Comparison of ENCODE assay signal across 21 cellular contexts in the genomic region with DNA sequence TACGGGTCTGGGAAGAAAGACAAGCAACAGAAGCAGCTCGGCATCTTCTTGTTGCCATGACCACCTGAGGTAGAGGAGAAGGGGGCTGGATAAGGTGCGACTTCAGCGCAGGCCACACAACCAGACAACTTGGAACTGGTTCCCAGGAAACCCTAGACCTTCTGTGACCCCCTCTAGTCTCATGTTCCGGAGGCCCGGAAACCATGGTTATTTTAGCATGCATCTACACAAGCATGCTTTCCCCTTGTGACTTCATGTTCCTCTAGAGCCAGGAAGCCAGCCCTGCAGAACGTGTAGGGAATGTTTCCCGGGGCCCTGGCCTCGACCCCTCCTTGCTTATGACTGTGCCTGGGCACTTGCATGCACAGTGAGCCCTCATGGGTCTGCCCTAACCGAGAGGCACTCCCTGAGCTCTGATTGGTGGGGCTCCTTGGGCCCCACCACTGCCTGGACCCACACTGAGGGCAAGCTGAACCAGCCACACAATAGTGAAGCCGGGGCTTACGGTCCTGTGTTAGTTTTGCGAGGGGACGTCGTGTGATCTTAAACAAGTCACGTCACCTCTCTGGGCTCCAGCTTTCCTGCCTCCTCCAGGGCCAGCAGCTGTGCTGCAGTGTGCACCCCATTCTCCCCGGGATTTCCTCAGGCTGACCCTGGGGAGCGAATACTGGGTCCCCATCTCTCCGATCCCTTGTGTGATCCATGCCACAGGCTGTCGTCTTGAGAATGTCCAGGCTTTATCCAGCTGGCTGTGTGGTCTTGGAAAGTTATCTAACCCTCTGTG. TPM values are rescaled to one million over a fixed set of nuclear protein-coding genes. Genes with fewer than 3 reads are reported as not detected.
DNase-seq lines count a peak whose midpoint lies in the region; ATAC-seq and TF ChIP-seq lines count a peak whose summit lies in the region.
"Had no signal": no experiment of that assay in that cellular context is flagged by ENCODE, and none has a peak within 500 bp of the region (broad histone marks: within the 10 kb centered on the region; RNA-seq: fewer than 3 reads in every experiment).

No MANE protein-coding gene starts in this region.

- H2BK15ac ChIP-seq in neuronal stem cell (ENCODE audit: low read length): no peak overlapping the region

- H3K4ac ChIP-seq in neuronal stem cell (ENCODE audit: low read length): no peak overlapping the region

- DNase-seq in heart right ventricle: no peak
- no peak for DNase-seq in left ventricle myocardium superior
- peak; percentile 19 for DNase-seq in H7
- peak; percentile 90 for DNase-seq in esophagus muscularis mucosa (ENCODE audit: extremely low spot score)
- DNase-seq in neuronal stem cell (ENCODE audit: low spot score): no peak
- no peak for DNase-seq in naive thymus-derived CD4-positive, alpha-beta T cell
- no peak for DNase-seq in activated CD4-positive, alpha-beta T cell treated with anti-CD3 and anti-CD28 coated beads, Interleukin-2, amount 50 U/mL, for 48 hours
- DNase-seq: 8988T; Calu3; CD8-positive, alpha-beta T cell; DMS79 treated with DMSO at 0.1 percent for 48 hours; GF-D8; GM23248; HCEC 1CT had no signal

- peaks cover 0 to 47% (median 6%) of the 10 kb centered on the region in 7 donors for H3K27me3 ChIP-seq in heart right ventricle
- H3K27me3 ChIP-seq in H7 (ENCODE audit: control insufficient read depth, insufficient read depth, low read length): no peaks in the 10 kb centered on the region
- peaks cover 0 to 38% (median 0%) of the 10 kb centered on the region in 4 donors for H3K27me3 ChIP-seq in esophagus muscularis mucosa
- H3K27me3 ChIP-seq in neuronal stem cell (ENCODE audit: control insufficient read depth in 3 of 3, insufficient read depth in 3 of 3, low read depth in 1 of 3, low read length in 3 of 3): no peaks in the 10 kb centered on the region
- H3K27me3 ChIP-seq in naive thymus-derived CD4-positive, alpha-beta T cell (ENCODE audit: control insufficient read depth in 2 of 2, insufficient read depth in 2 of 2, low read length in 2 of 2): no peaks in the 10 kb centered on the region
- H3K27me3 ChIP-seq: BLaER1 treated with 17β-estradiol and CSF1 and Interleukin-3, amounts not matched to agents 10 nM and 100 nM had no signal

- intact Hi-C loops in heart right ventricle (cut with DNase I) (loop anchor here in 1 of 10 donors (10.0 kb wide), 1 partner anchor 315 kb away; no protein-coding TSS in a partner anchor), left ventricle myocardium superior (cut with micrococcal nuclease) (no loop called here), esophagus muscularis mucosa (cut with DNase I) (no loop called here)
- intact Hi-C loops in naive thymus-derived CD4-positive, alpha-beta T cell (cut with micrococcal nuclease): no loop called here

- TF ChIP-seq CTCF in heart right ventricle (IDR thresholded peaks at IDR 0.05) (no peak), esophagus muscularis mucosa (IDR thresholded peaks at IDR 0.05) (no peak)

- peaks cover 0 to 4% (median 0%) of the 10 kb centered on the region in 7 donors for H3K4me1 Mint-ChIP-seq in naive thymus-derived CD4-positive, alpha-beta T cell

- H3K4me1 ChIP-seq in heart right ventricle (peaks cover 0 to 5% (median 0%) of the 10 kb centered on the region in 9 donors), esophagus muscularis mucosa (no peaks in the 10 kb centered on the region), neuronal stem cell (ENCODE audit: control insufficient read depth in 2 of 2, insufficient read depth in 1 of 2, low read depth in 1 of 2, low read length in 2 of 2) (peaks cover 0 to 2% of the 10 kb centered on the region in 2 donors)
- no peaks in the 10 kb centered on the region for H3K4me1 ChIP-seq in naive thymus-derived CD4-positive, alpha-beta T cell (ENCODE audit: control insufficient read depth in 2 of 2, insufficient read depth in 2 of 2, low read length in 2 of 2)

- no peak overlapping the region for H2BK12ac ChIP-seq in neuronal stem cell (ENCODE audit: low read length)

- H3K27me3 Mint-ChIP-seq in naive thymus-derived CD4-positive, alpha-beta T cell: peaks cover 0 to 50% (median 0%) of the 10 kb centered on the region in 5 donors

- H3K14ac ChIP-seq in neuronal stem cell (ENCODE audit: low read length): no peak overlapping the region

- H2AK5ac ChIP-seq in neuronal stem cell (ENCODE audit: low read depth, low read length): no peak overlapping the region

- H4K91ac ChIP-seq in neuronal stem cell (ENCODE audit: low read depth, low read length, poor library complexity): no peak overlapping the region

- POLR2A ChIA-PET in naive thymus-derived CD4-positive, alpha-beta T cell (lab: Charles Lee): interaction anchor here (1.0 kb wide), 1 partner anchor 23 kb away, joined by 3 read pairs; no protein-coding TSS in a partner anchor

- no peak overlapping the region for H2BK120ac ChIP-seq in neuronal stem cell (ENCODE audit: low read depth, low read length)

- H3K4me3 Mint-ChIP-seq in naive thymus-derived CD4-positive, alpha-beta T cell: no peak overlapping the region
- H3K4me3 Mint-ChIP-seq: B cell; CD8-positive, alpha-beta T cell had no signal

- no peak overlapping the region for H3K23ac ChIP-seq in neuronal stem cell (ENCODE audit: low read depth, low read length, poor library complexity)

- no peak overlapping the region for H4K8ac ChIP-seq in neuronal stem cell (ENCODE audit: low read depth, low read length)

- H2AFZ ChIP-seq in neuronal stem cell (ENCODE audit: low read length): no peak overlapping the region
- H2AFZ ChIP-seq: GM23248 had no signal

- H3K36me3 ChIP-seq in heart right ventricle (no peaks in the 10 kb centered on the region), H7 (replicated peaks; ENCODE audit: control insufficient read depth, insufficient read depth, low read length) (no peaks in the 10 kb centered on the region), esophagus muscularis mucosa (no peaks in the 10 kb centered on the region), neuronal stem cell (replicated peaks in 1 of 2; ENCODE audit: control insufficient read depth in 2 of 2, insufficient read depth in 2 of 2, low read length in 2 of 2) (no peaks in the 10 kb centered on the region)
- H3K36me3 ChIP-seq in naive thymus-derived CD4-positive, alpha-beta T cell (ENCODE audit: control insufficient read depth in 2 of 3, insufficient read depth in 3 of 3, low read length in 3 of 3): no peaks in the 10 kb centered on the region
- H3K36me3 ChIP-seq: BLaER1 treated with 17β-estradiol and CSF1 and Interleukin-3, amounts not matched to agents 10 nM and 100 nM had no signal

- H3K4me3 ChIP-seq in heart right ventricle: no peak overlapping the region
- H3K4me3 ChIP-seq in H7 (ENCODE audit: insufficient read depth, low read depth, low read length): no peak overlapping the region
- H3K4me3 ChIP-seq in esophagus muscularis mucosa: no peak overlapping the region
- H3K4me3 ChIP-seq in neuronal stem cell (ENCODE audit: low read length in 2 of 2): no peak overlapping the region
- no peak overlapping the region for H3K4me3 ChIP-seq in naive thymus-derived CD4-positive, alpha-beta T cell (ENCODE audit: low read length)
- H3K4me3 ChIP-seq: BLaER1 treated with 17β-estradiol and CSF1 and Interleukin-3, amounts not matched to agents 10 nM and 100 nM; GM23248 had no signal

- TF ChIP-seq POLR2A in esophagus muscularis mucosa (IDR thresholded peaks at IDR 0.05; ENCODE audit: low read depth): no peak

- no peaks in the 10 kb centered on the region for H3K79me1 ChIP-seq in neuronal stem cell (ENCODE audit: low read depth, low read length)

- H3K9me3 ChIP-seq in heart right ventricle: no peaks in the 10 kb centered on the region
- no peaks in the 10 kb centered on the region for H3K9me3 ChIP-seq in esophagus muscularis mucosa
- H3K9me3 ChIP-seq in neuronal stem cell (replicated peaks in 1 of 2; ENCODE audit: control insufficient read depth in 2 of 2, insufficient read depth in 1 of 2, low read depth in 1 of 2, low read length in 2 of 2): no peaks in the 10 kb centered on the region
- no peaks in the 10 kb centered on the region for H3K9me3 ChIP-seq in naive thymus-derived CD4-positive, alpha-beta T cell (ENCODE audit: control insufficient read depth in 2 of 3, low read length in 3 of 3)
- H3K9me3 ChIP-seq: BLaER1 treated with 17β-estradiol and CSF1 and Interleukin-3, amounts not matched to agents 10 nM and 100 nM had no signal

- H2BK5ac ChIP-seq in neuronal stem cell (ENCODE audit: low read length): no peak overlapping the region

- no peak for TF ChIP-seq EP300 in esophagus muscularis mucosa (IDR thresholded peaks at IDR 0.05)

- H3K9ac ChIP-seq in neuronal stem cell (ENCODE audit: low read depth, low read length, poor library complexity): no peak overlapping the region
- H3K9ac ChIP-seq: BLaER1 treated with 17β-estradiol and CSF1 and Interleukin-3, amounts not matched to agents 10 nM and 100 nM; GM23248 had no signal

- no peaks in the 10 kb centered on the region for H3K9me3 Mint-ChIP-seq in naive thymus-derived CD4-positive, alpha-beta T cell
- H3K9me3 Mint-ChIP-seq: CD8-positive, alpha-beta T cell had no signal

- H3K27ac ChIP-seq in heart right ventricle: peak overlapping the region in 1 of 10 donors; percentile 22
- no peak overlapping the region for H3K27ac ChIP-seq in esophagus muscularis mucosa (replicated peaks in 1 of 4)
- no peak overlapping the region for H3K27ac ChIP-seq in neuronal stem cell (replicated peaks; ENCODE audit: low read length)
- no peak overlapping the region for H3K27ac ChIP-seq in naive thymus-derived CD4-positive, alpha-beta T cell (ENCODE audit: low read depth, low read length)
- H3K27ac ChIP-seq: BLaER1 treated with 17β-estradiol and CSF1 and Interleukin-3, amounts not matched to agents 10 nM and 100 nM; GM23248 had no signal

- ATAC-seq in heart right ventricle: peak in 5 of 8 donors; percentile 24 to 70 (median 47)
- ATAC-seq in left ventricle myocardium superior: no peak
- ATAC-seq in GM21576 (IDR thresholded peaks at IDR 0.05; ENCODE audit: unreplicated experiment): no peak
- ATAC-seq in naive thymus-derived CD4-positive, alpha-beta T cell: no peak
- ATAC-seq: CD8-positive, alpha-beta T cell had no signal

- no peaks in the 10 kb centered on the region for H3K36me3 Mint-ChIP-seq in naive thymus-derived CD4-positive, alpha-beta T cell
- H3K36me3 Mint-ChIP-seq: CD8-positive, alpha-beta T cell had no signal

- peak overlapping the region; percentile 35 for H3K18ac ChIP-seq in neuronal stem cell (ENCODE audit: low read length)

- CTCF ChIA-PET in naive thymus-derived CD4-positive, alpha-beta T cell (lab: Charles Lee): no interaction called here

- no peak overlapping the region for H3K4me2 ChIP-seq in neuronal stem cell (ENCODE audit: insufficient read depth, low read length, poor library complexity, severe bottlenecking)
- H3K4me2 ChIP-seq: BLaER1 treated with 17β-estradiol and CSF1 and Interleukin-3, amounts not matched to agents 10 nM and 100 nM had no signal

- 78 to 81% methylated on average over 20 of the region's 20 CpGs for WGBS in heart right ventricle, 2 donors
- 88% methylated on average over 14 of the region's 20 CpGs for WGBS in esophagus muscularis mucosa
- no CpG with 5 or more reads among the region's 20 CpGs for WGBS in neuronal stem cell (ENCODE audit: extremely low coverage in 2 of 2, insufficient read length in 2 of 2, insufficient replicate concordance in 1 of 2), 2 donors

- peak overlapping the region in 1 of 9 donors; percentile 45 for H3K27ac Mint-ChIP-seq in naive thymus-derived CD4-positive, alpha-beta T cell
- H3K27ac Mint-ChIP-seq: B cell; CD8-positive, alpha-beta T cell had no signal

RNA-seq across cellular contexts. Expression of gene MX2, which starts 12.0 kb away (rescaled TPM):
- total RNA-seq in heart right ventricle (10 to 100 TPM in 3 of 10 donors, 1 to 10 TPM in 7; 3.9 to 22.9 (median 7.3) TPM), left ventricle myocardium superior (7.1 TPM), esophagus muscularis mucosa (10 to 100 TPM in 1 of 4 donors, 1 to 10 TPM in 3; 5.4 to 19.7 (median 7.0) TPM)
- 1 to 10 TPM; 3.0 to 7.2 TPM for polyA plus RNA-seq in heart right ventricle
- total RNA-seq in H7 (2014; rRNA removed; shearing (Covaris generic)): 0.45 and 2.1 TPM in 2 replicates
- 3.2 TPM for polyA plus RNA-seq in neuronal stem cell (2013, experiment 1 of 2)
- polyA plus RNA-seq in neuronal stem cell (2013, experiment 2 of 2): 3.5 TPM
- total RNA-seq in naive thymus-derived CD4-positive, alpha-beta T cell: 100 to 1,000 TPM in 3 of 5 experiments, 10 to 100 TPM in 2; 84.8 to 116 (median 100) TPM
- 10 to 100 TPM; 46.7 to 49.5 TPM for polyA plus RNA-seq in naive thymus-derived CD4-positive, alpha-beta T cell
- total RNA-seq: A673 had no signal

RNA-seq across cellular contexts. Expression of gene FAM3B, which starts 33.2 kb away (rescaled TPM):
- total RNA-seq in heart right ventricle (under 1 TPM in 4 of 10 donors, not detected in 6; 0.25 to 0.42 (median 0.35) TPM), left ventricle myocardium superior (not detected), esophagus muscularis mucosa (under 1 TPM in 1 of 4 donors, not detected in 3; 0.45 TPM)
- under 1 TPM; 0.04 to 0.29 TPM for polyA plus RNA-seq in heart right ventricle
- 0.31 and 0.55 TPM in 2 replicates for total RNA-seq in H7 (2014; rRNA removed; shearing (Covaris generic))
- not detected for polyA plus RNA-seq in neuronal stem cell (2013, experiment 1 of 2)
- polyA plus RNA-seq in neuronal stem cell (2013, experiment 2 of 2): not detected
- not detected for total RNA-seq in naive thymus-derived CD4-positive, alpha-beta T cell
- polyA plus RNA-seq in naive thymus-derived CD4-positive, alpha-beta T cell: not detected
- total RNA-seq: A673; B cell; CD8-positive, alpha-beta T cell; GM23248; H4; HT-29 had no signal
- polyA plus RNA-seq: AG04450, GM23248 had no signal

Comparison
In these comparisons a context has a peak if more than half of its experiments do, and no peak if none do; other contexts are left out.
1. ATAC-seq: peak in heart right ventricle (5 of 8); none in left ventricle myocardium superior (single experiment), GM21576 (single experiment) and naive thymus-derived CD4-positive, alpha-beta T cell (single experiment).
2. DNase-seq: peak in H7 (single experiment) and esophagus muscularis mucosa (single experiment); none in heart right ventricle (0 of 2), left ventricle myocardium superior (single experiment), neuronal stem cell (single experiment), naive thymus-derived CD4-positive, alpha-beta T cell (0 of 9) and activated CD4-positive, alpha-beta T cell treated with anti-CD3 and anti-CD28 coated beads, Interleukin-2, amount 50 U/mL, for 48 hours (0 of 2).